17 cellular contexts compared by ENCODE assay signal in the genomic region with DNA sequence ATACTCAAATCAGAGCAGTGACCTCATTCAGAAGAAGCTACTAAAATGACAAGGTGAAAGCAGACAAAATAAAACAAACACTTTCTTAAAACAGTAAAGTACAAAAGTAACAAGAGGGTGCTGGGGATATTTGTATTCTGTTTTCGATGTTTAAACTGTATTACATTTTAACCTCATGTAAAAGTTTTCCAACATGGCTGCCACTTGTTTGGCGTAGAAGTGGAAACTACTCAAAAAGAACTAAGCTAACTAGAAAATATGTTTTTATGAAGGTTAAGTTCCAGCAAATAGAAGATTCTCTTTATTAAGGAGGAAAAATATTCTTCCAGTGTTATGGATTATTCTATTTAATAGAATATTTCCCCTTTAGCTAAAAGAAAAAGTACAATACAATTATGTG.
DNase-seq lines count a peak whose midpoint lies in the region; ATAC-seq and TF ChIP-seq lines count a peak whose summit lies in the region.
"Had no signal": no experiment of that assay in that cellular context is flagged by ENCODE, and none has a peak within 500 bp of the region (broad histone marks: within the 10 kb centered on the region; RNA-seq: fewer than 3 reads in every experiment).

No MANE protein-coding gene starts in this region.

- H3K4me3 Mint-ChIP-seq in nephron: peak overlapping the region in 2 of 3 experiments; percentile 73 to 82
- no peak overlapping the region for H3K4me3 Mint-ChIP-seq in activated naive CD8-positive, alpha-beta T cell treated with anti-CD3 and anti-CD28 coated beads for 36 hours
- H3K4me3 Mint-ChIP-seq: CD8-positive, alpha-beta memory T cell had no signal

- H3K9me3 ChIP-seq in right cardiac atrium (ENCODE audit: control insufficient read depth, low read length) (no peaks in the 10 kb centered on the region), fibroblast of lung (ENCODE audit: control insufficient read depth, insufficient read depth, low read depth, low read length) (no peaks in the 10 kb centered on the region), upper lobe of right lung (no peaks in the 10 kb centered on the region)
- H3K9me3 ChIP-seq: BLaER1, Peyer's patch had no signal

- DNase-seq in right cardiac atrium (no peak), left cardiac atrium (no peak), fibroblast of lung (ENCODE audit: low read depth in 2 of 2) (no peak), upper lobe of right lung (no peak)
- DNase-seq in activated naive CD8-positive, alpha-beta T cell treated with anti-CD3 and anti-CD28 coated beads for 36 hours: no peak
- DNase-seq: CD8-positive, alpha-beta memory T cell; KBM-7; MV-4-11; NCI-H1694 treated with DMSO at 0.1 percent for 48 hours; NCI-H510A; NCI-H748 treated with DMSO at 0.1 percent for 48 hours; NK-92 treated with Interleukin-12 subunit alpha and Interleukin-12 subunit beta, amount 100 ng/mL, for 24 hours; Peyer's patch had no signal

- H3K79me2 ChIP-seq in fibroblast of lung (ENCODE audit: control insufficient read depth, insufficient read depth, low read length): no peaks in the 10 kb centered on the region

- H3K9ac ChIP-seq in fibroblast of lung (ENCODE audit: insufficient read depth, low read length): no peak overlapping the region
- H3K9ac ChIP-seq: BLaER1 had no signal

- 76% methylated on average over 2 of the region's 2 CpGs for WGBS in right cardiac atrium

- H3K9me3 Mint-ChIP-seq in nephron: no peaks in the 10 kb centered on the region
- peaks cover 1% of the 10 kb centered on the region for H3K9me3 Mint-ChIP-seq in activated naive CD8-positive, alpha-beta T cell treated with anti-CD3 and anti-CD28 coated beads for 36 hours
- H3K9me3 Mint-ChIP-seq: CD8-positive, alpha-beta memory T cell had no signal

- H3K4me2 ChIP-seq in fibroblast of lung (ENCODE audit: extremely low read depth, insufficient read depth, low read length): peak overlapping the region; percentile 32
- H3K4me2 ChIP-seq: BLaER1 had no signal

- H3K36me3 ChIP-seq in fibroblast of lung (ENCODE audit: control insufficient read depth, insufficient read depth, low read length): no peaks in the 10 kb centered on the region
- no peaks in the 10 kb centered on the region for H3K36me3 ChIP-seq in upper lobe of right lung
- H3K36me3 ChIP-seq: BLaER1, Peyer's patch had no signal

- ATAC-seq in right cardiac atrium (no peak), left cardiac atrium (no peak), upper lobe of right lung (no peak), HG03521 (IDR thresholded peaks at IDR 0.05; ENCODE audit: unreplicated experiment) (no peak), HG03342 (IDR thresholded peaks at IDR 0.05; ENCODE audit: unreplicated experiment) (no peak)

- H4K20me1 ChIP-seq in fibroblast of lung (ENCODE audit: control insufficient read depth, extremely low read depth, insufficient read depth, low read length): no peaks in the 10 kb centered on the region

- H3K27ac Mint-ChIP-seq in nephron: no peak overlapping the region
- no peak overlapping the region for H3K27ac Mint-ChIP-seq in activated naive CD8-positive, alpha-beta T cell treated with anti-CD3 and anti-CD28 coated beads for 36 hours

- TF ChIP-seq CTCF in fibroblast of lung (conservative IDR thresholded peaks at IDR 0.05 in 1 of 2, IDR thresholded peaks at IDR 0.05 in 1 of 2; ENCODE audit: low read depth in 1 of 2, low read length in 2 of 2): no peak
- no peak for TF ChIP-seq CTCF in nephron (IDR thresholded peaks at IDR 0.05; ENCODE audit: unreplicated experiment in 3 of 3)
- TF ChIP-seq CTCF in upper lobe of right lung (IDR thresholded peaks at IDR 0.05): no peak

- H3K4me1 ChIP-seq in right cardiac atrium (ENCODE audit: control insufficient read depth, insufficient read depth, low read length) (peaks cover 1% of the 10 kb centered on the region), fibroblast of lung (ENCODE audit: control insufficient read depth, extremely low read depth, insufficient read depth, low read length) (no peaks in the 10 kb centered on the region), upper lobe of right lung (no peaks in the 10 kb centered on the region)

- H3K4me3 ChIP-seq in right cardiac atrium (ENCODE audit: low read length) (peak overlapping the region; percentile 50), fibroblast of lung (replicated peaks in 1 of 4; ENCODE audit: control extremely low read depth in 1 of 4, insufficient read depth in 1 of 4, low read depth in 3 of 4, low read length in 4 of 4) (no peak overlapping the region), upper lobe of right lung (peak overlapping the region; percentile 26)
- H3K4me3 ChIP-seq: BLaER1, Peyer's patch had no signal

- H2AFZ ChIP-seq in fibroblast of lung (ENCODE audit: low read length): no peak overlapping the region

- no peaks in the 10 kb centered on the region for H3K27me3 Mint-ChIP-seq in nephron (ENCODE audit: low read depth)
- no peaks in the 10 kb centered on the region for H3K27me3 Mint-ChIP-seq in activated naive CD8-positive, alpha-beta T cell treated with anti-CD3 and anti-CD28 coated beads for 36 hours
- H3K27me3 Mint-ChIP-seq: CD8-positive, alpha-beta memory T cell had no signal

- H3K27ac ChIP-seq in right cardiac atrium (ENCODE audit: low read length) (no peak overlapping the region), fibroblast of lung (ENCODE audit: insufficient read depth, low read length) (no peak overlapping the region), upper lobe of right lung (peak overlapping the region; percentile 49)
- H3K27ac ChIP-seq: BLaER1, Peyer's patch had no signal

- H3K27me3 ChIP-seq in right cardiac atrium (ENCODE audit: control insufficient read depth, insufficient read depth) (no peaks in the 10 kb centered on the region), fibroblast of lung (ENCODE audit: control insufficient read depth, insufficient read depth, low read length) (no peaks in the 10 kb centered on the region), upper lobe of right lung (no peaks in the 10 kb centered on the region)
- H3K27me3 ChIP-seq: BLaER1, Peyer's patch had no signal

- intact Hi-C loops in right cardiac atrium (cut with DNase I) (no loop called here), left cardiac atrium (cut with DNase I) (loop anchor here in 1 of 2 donors (10.0 kb wide), 1 partner anchor 346 kb away; no protein-coding TSS in a partner anchor), upper lobe of right lung (cut with DNase I) (no loop called here)

- H3K4me1 Mint-ChIP-seq in nephron: peaks cover 10% of the 10 kb centered on the region
- H3K4me1 Mint-ChIP-seq in activated naive CD8-positive, alpha-beta T cell treated with anti-CD3 and anti-CD28 coated beads for 36 hours: peaks cover 17% of the 10 kb centered on the region

- H3K36me3 Mint-ChIP-seq in nephron (ENCODE audit: low read depth): no peaks in the 10 kb centered on the region
- H3K36me3 Mint-ChIP-seq in activated naive CD8-positive, alpha-beta T cell treated with anti-CD3 and anti-CD28 coated beads for 36 hours: peaks cover 7% of the 10 kb centered on the region

Comparison
In these comparisons a context has a peak if more than half of its experiments do, and no peak if none do; other contexts are left out.
1. H3K4me3 ChIP-seq: peak in right cardiac atrium (single experiment) and upper lobe of right lung (single experiment); none in fibroblast of lung (0 of 4).